ENCODE assay signal across 1 cellular context in genomic region chr5:102223542-102224444, GRCh38.
TF ChIP-seq lines count a peak whose summit lies in the region.

No MANE protein-coding gene starts in this region.

TF ChIP-seq in SK-N-SH treated with all-trans-retinoic acid at 6 μM for 48 hours, 23 proteins besides CTCF, POLR2A, EP300 and RAD21 (continued from another document):
- TF ChIP-seq, protein P1, sequence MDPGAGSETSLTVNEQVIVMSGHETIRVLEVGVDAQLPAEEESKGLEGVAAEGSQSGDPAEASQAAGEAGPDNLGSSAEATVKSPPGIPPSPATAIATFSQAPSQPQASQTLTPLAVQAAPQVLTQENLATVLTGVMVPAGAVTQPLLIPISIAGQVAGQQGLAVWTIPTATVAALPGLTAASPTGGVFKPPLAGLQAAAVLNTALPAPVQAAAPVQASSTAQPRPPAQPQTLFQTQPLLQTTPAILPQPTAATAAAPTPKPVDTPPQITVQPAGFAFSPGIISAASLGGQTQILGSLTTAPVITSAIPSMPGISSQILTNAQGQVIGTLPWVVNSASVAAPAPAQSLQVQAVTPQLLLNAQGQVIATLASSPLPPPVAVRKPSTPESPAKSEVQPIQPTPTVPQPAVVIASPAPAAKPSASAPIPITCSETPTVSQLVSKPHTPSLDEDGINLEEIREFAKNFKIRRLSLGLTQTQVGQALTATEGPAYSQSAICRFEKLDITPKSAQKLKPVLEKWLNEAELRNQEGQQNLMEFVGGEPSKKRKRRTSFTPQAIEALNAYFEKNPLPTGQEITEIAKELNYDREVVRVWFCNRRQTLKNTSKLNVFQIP (CRISPR knock-in tag; IDR thresholded peaks at IDR 0.05; ENCODE audit: borderline replicate concordance, low read depth): no peak
